Comparison of ENCODE assay signal across 29 cellular contexts in genomic region chr3:18224406-18224805, GRCh38.
DNase-seq lines count a peak whose midpoint lies in the region; ATAC-seq and TF ChIP-seq lines count a peak whose summit lies in the region.
"Had no signal": no experiment of that assay in that cellular context is flagged by ENCODE, and none has a peak within 500 bp of the region (broad histone marks: within the 10 kb centered on the region; RNA-seq: fewer than 3 reads in every experiment).

No MANE protein-coding gene starts in this region.

- no peaks in the 10 kb centered on the region for H3K9me2 ChIP-seq in SU-DHL-6 (replicated peaks; ENCODE audit: insufficient read depth, low read length)

- no peak overlapping the region for H2AFZ ChIP-seq in SU-DHL-6 (ENCODE audit: low read depth, low read length, severe bottlenecking)
- H2AFZ ChIP-seq: hepatocyte had no signal

- H3K27me3 ChIP-seq in BLaER1: no peaks in the 10 kb centered on the region
- no peaks in the 10 kb centered on the region for H3K27me3 ChIP-seq in SU-DHL-6 (ENCODE audit: low read length)
- H3K27me3 ChIP-seq in lower lobe of right lung (ENCODE audit: low read depth): no peaks in the 10 kb centered on the region
- H3K27me3 ChIP-seq: cardiac muscle cell, esophagus squamous epithelium, gastrocnemius medialis, hepatocyte, left lung, testis, uterus had no signal

- DNase-seq in KBM-7 (peak; percentile 72), NOMO-1 (lab: John Stamatoyannopoulos, UW; ENCODE audit: unreplicated experiment in 2 of 2) (peak; percentile 48 to 81), EL (no peak), HuH-7.5 (ENCODE audit: low spot score) (no peak), lower lobe of right lung (no peak)
- no peak for DNase-seq in stimulated activated CD4-positive, alpha-beta T cell treated with anti-CD3 and anti-CD28 coated beads, Interleukin-2, amount 100 ng/mL, for 24 hours
- DNase-seq: activated CD4-positive, alpha-beta T cell treated with anti-CD3 and anti-CD28 coated beads for 48 hours; activated naive CD4-positive, alpha-beta T cell treated with anti-CD3 and anti-CD28 coated beads, Interleukin-2, amount 50 U/mL, for 16 hours; activated T-cell treated with anti-CD3 and anti-CD28 coated beads, Interleukin-2, amount 50 U/mL, for 48 hours; cortex of kidney; endodermal cell; esophagus squamous epithelium; gastrocnemius medialis; immature natural killer cell; left lung; NCI-H1092 treated with DMSO at 0.1 percent for 48 hours; NCI-H187 treated with DMSO at 0.1 percent for 48 hours; NCI-H69; retina; SHP77 treated with DMSO at 0.1 percent for 48 hours; stimulated activated CD4-positive, alpha-beta T cell treated with anti-CD3 and anti-CD28 coated beads, Interleukin-2, amount 100 ng/mL, for 48 hours; stimulated activated naive CD4-positive, alpha-beta T cell; testis; uterus had no signal

- peaks cover 5% of the 10 kb centered on the region; the same call in 1 of the 2 replicates for H3F3A ChIP-seq in SU-DHL-6 (ENCODE audit: insufficient read depth)

- peak overlapping the region; percentile 84 for H3K27ac ChIP-seq in BLaER1
- no peak overlapping the region for H3K27ac ChIP-seq in SU-DHL-6 (ENCODE audit: low read depth, low read length)
- H3K27ac ChIP-seq in lower lobe of right lung: no peak overlapping the region
- H3K27ac ChIP-seq: C4-2B, cardiac muscle cell, esophagus squamous epithelium, gastrocnemius medialis, hepatocyte, left lung, testis, uterus had no signal

- H3K9me3 ChIP-seq in BLaER1: peaks cover 10% of the 10 kb centered on the region
- no peaks in the 10 kb centered on the region for H3K9me3 ChIP-seq in SU-DHL-6 (ENCODE audit: insufficient read depth, low read length)
- H3K9me3 ChIP-seq in lower lobe of right lung: no peaks in the 10 kb centered on the region
- H3K9me3 ChIP-seq: esophagus squamous epithelium, gastrocnemius medialis, left lung, testis, uterus had no signal

- H3K4me3 ChIP-seq in BLaER1: peak overlapping the region; percentile 53
- peak overlapping the region; percentile 4 for H3K4me3 ChIP-seq in SU-DHL-6 (ENCODE audit: insufficient read depth, low read length, poor library complexity, severe bottlenecking)
- H3K4me3 ChIP-seq in lower lobe of right lung: no peak overlapping the region
- H3K4me3 ChIP-seq: cardiac muscle cell, esophagus squamous epithelium, gastrocnemius medialis, hepatocyte, left lung, testis, uterus had no signal

- H4K20me1 ChIP-seq in BLaER1: no peaks in the 10 kb centered on the region
- H4K20me1 ChIP-seq in SU-DHL-6 (ENCODE audit: low read depth, low read length): no peaks in the 10 kb centered on the region

- ATAC-seq in lower lobe of right lung: no peak
- ATAC-seq: gastrocnemius medialis, left lung had no signal

- H3K9ac ChIP-seq in BLaER1 (peak overlapping the region; percentile 78), SU-DHL-6 (ENCODE audit: low read length) (no peak overlapping the region)

- in situ Hi-C loops in KBM-7 (cut with MboI; ENCODE audit: low pct_unique_long_range_greater_than_20kb, low sequenced_read_pairs): loop anchor here (25.0 kb wide), 1 partner anchor 237 kb away; no protein-coding TSS in a partner anchor

- H3K36me3 ChIP-seq in BLaER1 (no peaks in the 10 kb centered on the region), SU-DHL-6 (ENCODE audit: low read length) (no peaks in the 10 kb centered on the region), lower lobe of right lung (no peaks in the 10 kb centered on the region)
- H3K36me3 ChIP-seq: cardiac muscle cell, esophagus squamous epithelium, gastrocnemius medialis, left lung, uterus had no signal

- TF ChIP-seq CTCF in SU-DHL-6 (IDR thresholded peaks at IDR 0.05; ENCODE audit: insufficient read depth, low read length, poor library complexity, severe bottlenecking) (no peak), lower lobe of right lung (IDR thresholded peaks at IDR 0.05) (no peak)

- no peaks in the 10 kb centered on the region for H3K79me2 ChIP-seq in SU-DHL-6 (ENCODE audit: insufficient read depth, low read length)
- H3K79me2 ChIP-seq: hepatocyte had no signal

- intact Hi-C loops in lower lobe of right lung (cut with DNase I): no loop called here

- H3K4me1 ChIP-seq in BLaER1 (peaks cover 89% of the 10 kb centered on the region), lower lobe of right lung (no peaks in the 10 kb centered on the region)
- H3K4me1 ChIP-seq: esophagus squamous epithelium, gastrocnemius medialis, left lung, testis, uterus had no signal

- peak overlapping the region; percentile 88 for H3K4me2 ChIP-seq in BLaER1
- peak overlapping the region; percentile 42 for H3K4me2 ChIP-seq in SU-DHL-6 (ENCODE audit: low read depth, low read length, poor library complexity, severe bottlenecking)
- H3K4me2 ChIP-seq: hepatocyte had no signal

Comparison
In these comparisons a context has a peak if more than half of its experiments do, and no peak if none do; other contexts are left out.
1. DNase-seq: peak in KBM-7 (single experiment) and NOMO-1 (2 of 2); none in EL (single experiment), HuH-7.5 (single experiment), stimulated activated CD4-positive, alpha-beta T cell treated with anti-CD3 and anti-CD28 coated beads, Interleukin-2, amount 100 ng/mL, for 24 hours (0 of 2) and lower lobe of right lung (single experiment).